2 cellular contexts compared by ENCODE assay signal in the genomic region with DNA sequence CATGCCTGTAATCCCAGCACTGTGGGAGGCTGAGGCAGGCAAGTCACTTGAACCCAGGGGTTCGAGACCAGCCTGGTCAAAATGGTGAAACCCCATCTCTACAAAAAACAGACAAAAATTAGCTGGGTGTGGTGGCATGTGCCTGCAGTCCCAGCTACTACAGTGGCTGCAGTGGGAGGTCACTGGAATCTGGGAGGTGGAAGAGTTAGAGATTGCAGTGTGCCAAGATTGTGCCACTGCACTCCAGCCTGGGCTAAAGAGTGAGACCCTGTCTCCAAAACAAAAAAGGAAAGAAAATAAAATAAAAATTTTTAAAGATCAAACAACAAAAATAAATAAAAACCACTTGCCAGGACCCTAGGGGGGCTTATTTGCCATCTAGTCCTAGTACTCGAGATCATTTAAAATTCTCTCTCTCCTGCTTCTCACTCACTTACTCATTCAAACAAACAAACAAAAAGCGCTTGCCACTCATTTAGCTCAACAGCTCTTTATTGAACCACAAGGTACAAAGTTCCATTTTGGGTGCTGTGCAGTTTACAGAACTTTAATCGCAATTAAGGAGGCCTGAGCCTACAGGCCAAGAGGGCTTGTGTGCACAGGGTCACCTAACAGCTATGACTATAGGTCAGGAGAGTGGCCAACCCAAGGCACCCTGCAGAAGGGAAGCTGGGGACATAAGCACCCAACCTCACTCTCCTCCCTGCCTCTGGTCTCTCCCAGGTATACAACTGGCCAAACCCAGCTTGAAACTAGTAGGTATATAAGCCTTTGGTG.
TF ChIP-seq lines count a peak whose summit lies in the region.

No MANE protein-coding gene starts in this region.

TF ChIP-seq in A549, 52 proteins besides CTCF, POLR2A, EP300 and RAD21:
- TF ChIP-seq, protein P1, sequence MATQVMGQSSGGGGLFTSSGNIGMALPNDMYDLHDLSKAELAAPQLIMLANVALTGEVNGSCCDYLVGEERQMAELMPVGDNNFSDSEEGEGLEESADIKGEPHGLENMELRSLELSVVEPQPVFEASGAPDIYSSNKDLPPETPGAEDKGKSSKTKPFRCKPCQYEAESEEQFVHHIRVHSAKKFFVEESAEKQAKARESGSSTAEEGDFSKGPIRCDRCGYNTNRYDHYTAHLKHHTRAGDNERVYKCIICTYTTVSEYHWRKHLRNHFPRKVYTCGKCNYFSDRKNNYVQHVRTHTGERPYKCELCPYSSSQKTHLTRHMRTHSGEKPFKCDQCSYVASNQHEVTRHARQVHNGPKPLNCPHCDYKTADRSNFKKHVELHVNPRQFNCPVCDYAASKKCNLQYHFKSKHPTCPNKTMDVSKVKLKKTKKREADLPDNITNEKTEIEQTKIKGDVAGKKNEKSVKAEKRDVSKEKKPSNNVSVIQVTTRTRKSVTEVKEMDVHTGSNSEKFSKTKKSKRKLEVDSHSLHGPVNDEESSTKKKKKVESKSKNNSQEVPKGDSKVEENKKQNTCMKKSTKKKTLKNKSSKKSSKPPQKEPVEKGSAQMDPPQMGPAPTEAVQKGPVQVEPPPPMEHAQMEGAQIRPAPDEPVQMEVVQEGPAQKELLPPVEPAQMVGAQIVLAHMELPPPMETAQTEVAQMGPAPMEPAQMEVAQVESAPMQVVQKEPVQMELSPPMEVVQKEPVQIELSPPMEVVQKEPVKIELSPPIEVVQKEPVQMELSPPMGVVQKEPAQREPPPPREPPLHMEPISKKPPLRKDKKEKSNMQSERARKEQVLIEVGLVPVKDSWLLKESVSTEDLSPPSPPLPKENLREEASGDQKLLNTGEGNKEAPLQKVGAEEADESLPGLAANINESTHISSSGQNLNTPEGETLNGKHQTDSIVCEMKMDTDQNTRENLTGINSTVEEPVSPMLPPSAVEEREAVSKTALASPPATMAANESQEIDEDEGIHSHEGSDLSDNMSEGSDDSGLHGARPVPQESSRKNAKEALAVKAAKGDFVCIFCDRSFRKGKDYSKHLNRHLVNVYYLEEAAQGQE (IDR thresholded peaks at IDR 0.05): no peak
- TF ChIP-seq TFCP2L1 (CRISPR knock-in tag; IDR thresholded peaks at IDR 0.05): no peak
- TF ChIP-seq, protein P2, sequence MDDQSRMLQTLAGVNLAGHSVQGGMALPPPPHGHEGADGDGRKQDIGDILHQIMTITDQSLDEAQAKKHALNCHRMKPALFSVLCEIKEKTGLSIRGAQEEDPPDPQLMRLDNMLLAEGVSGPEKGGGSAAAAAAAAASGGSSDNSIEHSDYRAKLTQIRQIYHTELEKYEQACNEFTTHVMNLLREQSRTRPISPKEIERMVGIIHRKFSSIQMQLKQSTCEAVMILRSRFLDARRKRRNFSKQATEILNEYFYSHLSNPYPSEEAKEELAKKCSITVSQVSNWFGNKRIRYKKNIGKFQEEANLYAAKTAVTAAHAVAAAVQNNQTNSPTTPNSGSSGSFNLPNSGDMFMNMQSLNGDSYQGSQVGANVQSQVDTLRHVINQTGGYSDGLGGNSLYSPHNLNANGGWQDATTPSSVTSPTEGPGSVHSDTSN (IDR thresholded peaks at IDR 0.05): no peak
TF ChIP-seq in A549: peak in this region for 0.

TF ChIP-seq in liver, 16 proteins besides CTCF, POLR2A, EP300 and RAD21 (continued from another document):
- TF ChIP-seq, protein P3, sequence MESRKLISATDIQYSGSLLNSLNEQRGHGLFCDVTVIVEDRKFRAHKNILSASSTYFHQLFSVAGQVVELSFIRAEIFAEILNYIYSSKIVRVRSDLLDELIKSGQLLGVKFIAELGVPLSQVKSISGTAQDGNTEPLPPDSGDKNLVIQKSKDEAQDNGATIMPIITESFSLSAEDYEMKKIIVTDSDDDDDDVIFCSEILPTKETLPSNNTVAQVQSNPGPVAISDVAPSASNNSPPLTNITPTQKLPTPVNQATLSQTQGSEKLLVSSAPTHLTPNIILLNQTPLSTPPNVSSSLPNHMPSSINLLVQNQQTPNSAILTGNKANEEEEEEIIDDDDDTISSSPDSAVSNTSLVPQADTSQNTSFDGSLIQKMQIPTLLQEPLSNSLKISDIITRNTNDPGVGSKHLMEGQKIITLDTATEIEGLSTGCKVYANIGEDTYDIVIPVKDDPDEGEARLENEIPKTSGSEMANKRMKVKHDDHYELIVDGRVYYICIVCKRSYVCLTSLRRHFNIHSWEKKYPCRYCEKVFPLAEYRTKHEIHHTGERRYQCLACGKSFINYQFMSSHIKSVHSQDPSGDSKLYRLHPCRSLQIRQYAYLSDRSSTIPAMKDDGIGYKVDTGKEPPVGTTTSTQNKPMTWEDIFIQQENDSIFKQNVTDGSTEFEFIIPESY (IDR thresholded peaks at IDR 0.05): peak; percentile 71
- TF ChIP-seq, protein P4, sequence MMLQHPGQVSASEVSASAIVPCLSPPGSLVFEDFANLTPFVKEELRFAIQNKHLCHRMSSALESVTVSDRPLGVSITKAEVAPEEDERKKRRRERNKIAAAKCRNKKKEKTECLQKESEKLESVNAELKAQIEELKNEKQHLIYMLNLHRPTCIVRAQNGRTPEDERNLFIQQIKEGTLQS (IDR thresholded peaks at IDR 0.05): peak; percentile 59
- TF ChIP-seq HNF4G (IDR thresholded peaks at IDR 0.05): peak; percentile 92
- peak; percentile 53 to 81 for TF ChIP-seq JUND (IDR thresholded peaks at IDR 0.05)
- peak; percentile 98 for TF ChIP-seq HNF4A (conservative IDR thresholded peaks at IDR 0.05)
